In the genomic region with DNA sequence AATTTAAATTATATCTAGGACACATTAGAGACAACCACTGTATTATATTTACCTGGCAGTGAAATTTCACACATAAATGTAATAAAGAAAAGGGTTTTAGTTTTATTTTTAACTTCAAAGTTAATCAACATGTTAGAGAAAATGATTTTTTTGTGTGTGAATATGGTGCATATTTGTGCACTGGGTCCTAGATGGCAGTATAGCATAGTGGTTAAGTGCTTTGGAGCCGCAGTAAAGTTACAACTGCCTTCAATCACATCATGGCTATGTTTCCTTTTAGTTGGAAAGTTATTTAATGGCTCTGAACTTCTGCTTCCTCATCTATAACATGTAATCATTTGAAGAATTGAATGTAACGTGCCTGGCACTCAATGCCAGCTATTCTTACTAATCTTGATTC, we compare ENCODE assay signal across 10 cellular contexts.
A peak's percentile ranks its signal among the peaks of the same experiment; 100 is the strongest.
DNase-seq lines count a peak whose midpoint lies in the region; ATAC-seq, FAIRE-seq and TF ChIP-seq lines count a peak whose summit lies in the region.
"Had no signal": no experiment of that assay in that cellular context is flagged by ENCODE, and none has a peak within 500 bp of the region (broad histone marks: within the 10 kb centered on the region; RNA-seq: fewer than 3 reads in every experiment).

No MANE protein-coding gene starts in this region.

- H3K27ac ChIP-seq in A673 (ENCODE audit: low read depth, low read length, poor library complexity, severe bottlenecking) (no peak overlapping the region), PC-9 (no peak overlapping the region)
- H3K27ac ChIP-seq: SK-N-MC had no signal

- no peak overlapping the region for H3K27ac Mint-ChIP-seq in T-helper 17 cell

- H3K9me3 ChIP-seq in A673 (ENCODE audit: low read depth, low read length, poor library complexity, severe bottlenecking) (no peaks in the 10 kb centered on the region), PC-9 (ENCODE audit: insufficient read depth, low read depth) (no peaks in the 10 kb centered on the region), T-helper 17 cell (ENCODE audit: control insufficient read depth, low read length, poor library complexity, severe bottlenecking) (no peaks in the 10 kb centered on the region)

- H3K4me1 ChIP-seq in A673 (ENCODE audit: insufficient read depth, low read length, poor library complexity, severe bottlenecking) = no peaks in the 10 kb centered on the region
- peaks cover 21% of the 10 kb centered on the region for H3K4me1 ChIP-seq in PC-9 (replicated peaks; ENCODE audit: insufficient read depth)

- peak; percentile 74 for FAIRE-seq in GM12892 (lab: Jason Lieb, UNC)

- H3K4me3 Mint-ChIP-seq in T-helper 17 cell = no peak overlapping the region

- BruUV-seq in A673 (replicated peaks; lab: Mats Ljungman, UMichigan) (no TSS peak), PC-9 (replicated peaks; lab: Mats Ljungman, UMichigan) (no TSS peak)

- no peak overlapping the region for H3K4me2 ChIP-seq in PC-9

- H3K27me3 Mint-ChIP-seq in T-helper 17 cell = no peaks in the 10 kb centered on the region

- no peaks in the 10 kb centered on the region for H3K4me1 Mint-ChIP-seq in T-helper 17 cell

- no peaks in the 10 kb centered on the region for H4K20me1 ChIP-seq in PC-9 (ENCODE audit: insufficient read depth)

- no peaks in the 10 kb centered on the region for H3K79me2 ChIP-seq in PC-9 (ENCODE audit: low read depth)

- DNase-seq in A673 (ENCODE audit: low spot score) (peak; percentile 30), GM12892 (ENCODE audit: insufficient read length) (no peak), PC-9 (peak in 1 of 2 experiments; percentile 23), fibroblast of the aortic adventitia (ENCODE audit: low read depth) (peak; percentile 57), T-helper 17 cell (no peak), ecto neural progenitor cell (ENCODE audit: low spot score) (no peak)
- no peak for DNase-seq in activated CD8-positive, alpha-beta memory T cell treated with anti-CD3 and anti-CD28 coated beads, Interleukin-2, amount 50 U/mL, for 4 hours
- DNase-seq: aorta had no signal

- no peaks in the 10 kb centered on the region for H3K9me2 ChIP-seq in PC-9 (ENCODE audit: insufficient read depth)

- no peak for TF ChIP-seq POLR2A in GM12892 (IDR thresholded peaks at IDR 0.05; ENCODE audit: low read depth, low read length)

- ATAC-seq in GM18870 (IDR thresholded peaks at IDR 0.05; ENCODE audit: unreplicated experiment) = no peak
- ATAC-seq in T-helper 17 cell = no peak

- CTCF ChIA-PET in A673 (lab: Charles Lee) (no interaction called here), PC-9 (lab: Charles Lee) (interaction anchor here (0.6 kb wide), 1 partner anchor 264 kb away, joined by 6 read pairs; no protein-coding TSS in a partner anchor)

- peak; percentile 53 for TF ChIP-seq CTCF in A673 (conservative IDR thresholded peaks at IDR 0.05; ENCODE audit: low read depth, low read length)
- TF ChIP-seq CTCF in PC-9 (conservative IDR thresholded peaks at IDR 0.05) = peak; percentile 65
- TF ChIP-seq CTCF in fibroblast of the aortic adventitia (IDR thresholded peaks at IDR 0.05; ENCODE audit: insufficient read depth, low read length) = peak; percentile 47

- no peak overlapping the region for H2AFZ ChIP-seq in PC-9

- H3K4me3 ChIP-seq in A673 (ENCODE audit: low read depth, low read length, poor library complexity, severe bottlenecking) (no peak overlapping the region), PC-9 (no peak overlapping the region), fibroblast of the aortic adventitia (ENCODE audit: low read depth, low read length) (no peak overlapping the region)
- H3K4me3 ChIP-seq: SK-N-MC had no signal

- intact Hi-C loops in A673 (cut with micrococcal nuclease; ENCODE audit: unreplicated experiment) (loop anchor here (5.0 to 10.0 kb wide), 2 partner anchors 225 to 307 kb away; no protein-coding TSS in a partner anchor), PC-9 (cut with micrococcal nuclease; ENCODE audit: unreplicated experiment) (loop anchor here (5.0 kb wide), 1 partner anchor 1935 kb away; no protein-coding TSS in a partner anchor)

- H3K36me3 ChIP-seq in A673 (ENCODE audit: insufficient read depth, low read length, poor library complexity, severe bottlenecking) (no peaks in the 10 kb centered on the region), PC-9 (ENCODE audit: low read depth) (no peaks in the 10 kb centered on the region)

- no peaks in the 10 kb centered on the region for H3K36me3 Mint-ChIP-seq in T-helper 17 cell (ENCODE audit: low read depth)

- POLR2A ChIA-PET in A673 (lab: Charles Lee; ENCODE audit: low non-redundant PET) = no interaction called here
- POLR2A ChIA-PET in PC-9 (lab: Charles Lee; ENCODE audit: unreplicated experiment) = no interaction called here

- no peaks in the 10 kb centered on the region for H3K27me3 ChIP-seq in A673 (replicated peaks; ENCODE audit: insufficient read depth, low read depth, low read length, poor library complexity)
- H3K27me3 ChIP-seq in PC-9 (ENCODE audit: insufficient read depth, low read depth) = no peaks in the 10 kb centered on the region

- H3F3A ChIP-seq in PC-9 (ENCODE audit: insufficient read depth, low read depth) = peaks cover 18% of the 10 kb centered on the region

Comparison
In these comparisons a context has a peak if more than half of its experiments do, and no peak if none do; other contexts are left out.
1. DNase-seq: peak in A673 (single experiment) and fibroblast of the aortic adventitia (single experiment); none in GM12892 (single experiment), activated CD8-positive, alpha-beta memory T cell treated with anti-CD3 and anti-CD28 coated beads, Interleukin-2, amount 50 U/mL, for 4 hours (single experiment), T-helper 17 cell (0 of 3) and ecto neural progenitor cell (single experiment).
2. Peak in every context shown above with its lines, with median percentiles within 50 percentile points of each other: CTCF ChIP-seq.